8 cellular contexts compared by ENCODE assay signal in genomic region chr7:73842248-73842895, GRCh38. TPM values are rescaled to one million over a fixed set of nuclear protein-coding genes. Genes with fewer than 3 reads are reported as not detected.
DNase-seq lines count a peak whose midpoint lies in the region; ATAC-seq, FAIRE-seq and TF ChIP-seq lines count a peak whose summit lies in the region.

Gene METTL27, minus strand, starts transcription at chr7:73842516. Its CDS starts 376 bp downstream, at chr7:73842140.

- H3K4me1 ChIP-seq in kidney (ENCODE audit: control insufficient read depth in 1 of 2, insufficient read depth in 1 of 2, low read depth in 1 of 2, low read length in 2 of 2): peaks cover 0 to 7% of the 10 kb centered on the region in 2 donors

- no peak for TF ChIP-seq CTCF in kidney (IDR thresholded peaks at IDR 0.05; ENCODE audit: borderline replicate concordance, extremely low read depth, insufficient read depth)

- H3K9me3 ChIP-seq in kidney (ENCODE audit: control insufficient read depth in 1 of 2, low read length in 2 of 2): no peaks in the 10 kb centered on the region

- TF ChIP-seq POLR2A in GM18951 (IDR thresholded peaks at IDR 0.05; ENCODE audit: extremely low read depth, insufficient read depth, insufficient read length): peak; percentile 64

- H3K4me3 ChIP-seq in kidney (ENCODE audit: low read length in 2 of 2): peak within 1 kb of the TSS; percentile 80 to 82

- H3K36me3 ChIP-seq in kidney (ENCODE audit: control insufficient read depth in 1 of 2, insufficient read depth in 2 of 2, low read length in 2 of 2): no peaks in the 10 kb centered on the region

- in situ Hi-C loops in GM18951 (cut with MboI; ENCODE audit: low sequenced_read_pairs, unreplicated experiment): no loop called here

- H3K9ac ChIP-seq in kidney (ENCODE audit: low read length in 2 of 2): peak within 1 kb of the TSS; percentile 74 to 87

- no peak for FAIRE-seq in kidney (lab: Jason Lieb, UNC)

- intact Hi-C loops in kidney (cut with DNase I): no loop called here

- DNase-seq in AG08396 (ENCODE audit: low spot score) (peak; percentile 98), NCI-H2227 treated with DMSO at 0.1 percent for 48 hours (lab: John Stamatoyannopoulos, UW) (peak; percentile 95), kidney (peak; percentile 98)
- DNase-seq in activated CD4-positive, CD25-positive, alpha-beta regulatory T cell (lab: John Stamatoyannopoulos, UW): peak; percentile 66 to 81 (median 76)
- DNase-seq in central memory CD4-positive, alpha-beta T cell: peak; percentile 82
- peak; percentile 77 to 78 for DNase-seq in stimulated activated CD4-positive, alpha-beta T cell treated with anti-CD3 and anti-CD28 coated beads, Interleukin-15, amount 100 ng/mL, for 1 hour (ENCODE audit: low read depth in 1 of 2, low spot score in 1 of 2)

- peak; percentile 96 for ATAC-seq in HG03175 (IDR thresholded peaks at IDR 0.05; ENCODE audit: unreplicated experiment)

- peak within 1 kb of the TSS in 1 of 2 donors; percentile 74 for H3K27ac ChIP-seq in kidney (ENCODE audit: low read depth in 2 of 2, low read length in 2 of 2)

RNA-seq across cellular contexts. Expression of gene METTL27, which starts in this region (rescaled TPM):
- 19.3 TPM for total RNA-seq in kidney
- 12.9 TPM for polyA plus RNA-seq in kidney (ENCODE audit: insufficient read depth, low read depth, low replicate concordance)
